Comparison of ENCODE assay signal across 8 cellular contexts in genomic region chr10:5283305-5284158, GRCh38.
A peak's percentile ranks its signal among the peaks of the same experiment; 100 is the strongest.
DNase-seq lines count a peak whose midpoint lies in the region; ATAC-seq, FAIRE-seq and TF ChIP-seq lines count a peak whose summit lies in the region.

No MANE protein-coding gene starts in this region.

- H3K4me3 ChIP-seq in AG04450 (ENCODE audit: low read depth, low read length) (no peak overlapping the region), fibroblast of pulmonary artery (replicated peaks; ENCODE audit: low read depth, low read length) (no peak overlapping the region), osteoblast (ENCODE audit: insufficient read depth, low read length) (no peak overlapping the region)

- DNase-seq in AG04450 (ENCODE audit: low read depth, low spot score): peak; percentile 27
- DNase-seq in GM18507 (ENCODE audit: extremely low spot score, insufficient read length, low read depth): no peak
- DNase-seq in NOMO-1 treated with dmso at 0.1 percent for 144 hours (lab: John Stamatoyannopoulos, UW; ENCODE audit: unreplicated experiment): peak; percentile 60
- DNase-seq in activated T-cell treated with anti-CD3 and anti-CD28 coated beads, Interleukin-2, amount 50 U/mL, for 24 hours: peak; percentile 66
- DNase-seq in fibroblast of pulmonary artery (ENCODE audit: low read depth): peak; percentile 81
- DNase-seq in osteoblast (ENCODE audit: insufficient read length, low spot score, missing footprints): no peak

- H3K9me3 ChIP-seq in AG04450 (ENCODE audit: control insufficient read depth, insufficient read depth, low read length) (no peaks in the 10 kb centered on the region), osteoblast (ENCODE audit: low read depth, low read length) (no peaks in the 10 kb centered on the region)

- H4K20me1 ChIP-seq in osteoblast (ENCODE audit: insufficient read depth, low read length): no peaks in the 10 kb centered on the region

- H3K36me3 ChIP-seq in osteoblast (ENCODE audit: insufficient read depth, low read length): no peaks in the 10 kb centered on the region

- no peaks in the 10 kb centered on the region for H3K9me3 Mint-ChIP-seq in activated T-cell treated with anti-CD3 and anti-CD28 coated beads, Interleukin-2, amount 50 U/mL, for 24 hours

- peaks cover 24% of the 10 kb centered on the region for H3K4me1 Mint-ChIP-seq in activated T-cell treated with anti-CD3 and anti-CD28 coated beads, Interleukin-2, amount 50 U/mL, for 24 hours (ENCODE audit: low read depth)

- CTCF ChIA-PET in AG04450 (lab: Charles Lee): interaction anchor here (0.5 to 5.0 kb wide), 8 partner anchors 9 to 533 kb away, joined by 3 to 84 read pairs (median 5); no protein-coding TSS in a partner anchor

- peaks cover 2% of the 10 kb centered on the region for H3K36me3 Mint-ChIP-seq in activated T-cell treated with anti-CD3 and anti-CD28 coated beads, Interleukin-2, amount 50 U/mL, for 24 hours (ENCODE audit: low read depth)

- H3K4me1 ChIP-seq in osteoblast (ENCODE audit: insufficient read depth, low read length): peaks cover 14% of the 10 kb centered on the region

- H3K27me3 ChIP-seq in AG04450 (ENCODE audit: control insufficient read depth, insufficient read depth, low read length) (peaks cover 2% of the 10 kb centered on the region), osteoblast (ENCODE audit: insufficient read depth, low read length) (no peaks in the 10 kb centered on the region)

- POLR2A ChIA-PET in AG04450 (lab: Yijun Ruan, JAX): no interaction called here

- ATAC-seq in HG03135 (IDR thresholded peaks at IDR 0.05; ENCODE audit: unreplicated experiment) (peak; percentile 86), GM19328 (IDR thresholded peaks at IDR 0.05; ENCODE audit: unreplicated experiment) (no peak)

- no peak overlapping the region for H3K27ac ChIP-seq in AG04450 (ENCODE audit: low read depth, low read length)
- peak overlapping the region; percentile 51 for H3K27ac ChIP-seq in osteoblast (ENCODE audit: low read depth, low read length)

- TF ChIP-seq CTCF in AG04450 (IDR thresholded peaks at IDR 0.05; ENCODE audit: low read depth, low read length) (peak; percentile 63), fibroblast of pulmonary artery (IDR thresholded peaks at IDR 0.05; ENCODE audit: low read length, missing control alignments) (peak; percentile 79), osteoblast (IDR thresholded peaks at IDR 0.05; ENCODE audit: extremely low read depth, low read depth, low read length) (peak; percentile 78)

- peak overlapping the region; percentile 14 for H3K4me2 ChIP-seq in osteoblast (ENCODE audit: insufficient read depth, low read length)

- no peak overlapping the region for H3K4me3 Mint-ChIP-seq in activated T-cell treated with anti-CD3 and anti-CD28 coated beads, Interleukin-2, amount 50 U/mL, for 24 hours

- peak overlapping the region; percentile 85 for H3K27ac Mint-ChIP-seq in activated T-cell treated with anti-CD3 and anti-CD28 coated beads, Interleukin-2, amount 50 U/mL, for 24 hours

- no peaks in the 10 kb centered on the region for H3K27me3 Mint-ChIP-seq in activated T-cell treated with anti-CD3 and anti-CD28 coated beads, Interleukin-2, amount 50 U/mL, for 24 hours

- H3K79me2 ChIP-seq in osteoblast (ENCODE audit: insufficient read depth, low read length): no peaks in the 10 kb centered on the region

- H2AFZ ChIP-seq in osteoblast (ENCODE audit: low read length): peak overlapping the region; percentile 33

- peak; percentile 48 for FAIRE-seq in GM18507 (lab: Jason Lieb, UNC)

Comparison
In these comparisons a context has a peak if more than half of its experiments do, and no peak if none do; other contexts are left out.
1. DNase-seq: peak in AG04450 (single experiment), NOMO-1 treated with dmso at 0.1 percent for 144 hours (single experiment), activated T-cell treated with anti-CD3 and anti-CD28 coated beads, Interleukin-2, amount 50 U/mL, for 24 hours (single experiment) and fibroblast of pulmonary artery (single experiment); none in GM18507 (single experiment) and osteoblast (single experiment).
2. Peak in every context shown above with its lines, with median percentiles within 50 percentile points of each other: CTCF ChIP-seq.